In genomic region chr14:80992580-80992979, GRCh38 we compare ENCODE assay signal across 34 cellular contexts. TPM values are rescaled to one million over a fixed set of nuclear protein-coding genes. Genes with fewer than 3 reads are reported as not detected.
"Had no signal": no experiment of that assay in that cellular context is flagged by ENCODE, and none has a peak within 500 bp of the region (broad histone marks: within the 10 kb centered on the region; RNA-seq: fewer than 3 reads in every experiment).

No MANE protein-coding gene starts in this region.

- H3K27ac ChIP-seq: neural progenitor cell, ovary, parathyroid adenoma, psoas muscle, skin epidermis, spleen, suprapubic skin, testis, tibial nerve, upper lobe of left lung, vagina had no signal

- H3K4me1 ChIP-seq: neural progenitor cell, parathyroid adenoma, psoas muscle, testis, vagina had no signal

- H3K79me2 ChIP-seq: parathyroid adenoma had no signal

- FAIRE-seq: urothelium cell line had no signal

- H3K4me2 ChIP-seq: neural progenitor cell, smooth muscle cell had no signal

- H3K27me3 ChIP-seq: ovary, testis, tibial nerve, upper lobe of left lung, vagina had no signal

- H2AFZ ChIP-seq: neural progenitor cell, parathyroid adenoma had no signal

- ATAC-seq: natural killer cell; psoas muscle; right cardiac atrium; sciatic nerve; stimulated activated memory B cell treated with anti-CD40 and anti-IgM and Interleukin-4, amounts not matched to agents 10 μg/mL and 1 μg/mL and 100 μg/mL, for 72 hours; stimulated activated naive CD8-positive, alpha-beta T cell treated with anti-CD3 and anti-CD28 coated beads, Interleukin-15, amount 100 ng/mL, for 72 hours; stimulated activated naive CD8-positive, alpha-beta T cell treated with anti-CD3 and anti-CD28 coated beads, Interleukin-15, Interleukin-2, amounts not matched to agents 100 U/mL and 50 U/mL, for 24 hours had no signal

- H3K4me3 Mint-ChIP-seq: natural killer cell; nephron; neural progenitor cell; stimulated activated memory B cell treated with anti-CD40 and anti-IgM and Interleukin-4, amounts not matched to agents 10 μg/mL and 1 μg/mL and 100 μg/mL, for 72 hours; stimulated activated naive CD8-positive, alpha-beta T cell treated with anti-CD3 and anti-CD28 coated beads, Interleukin-15, amount 100 ng/mL, for 72 hours had no signal

- DNase-seq: natural killer cell; occipital lobe; ovary; posterior cingulate gyrus; psoas muscle; right cardiac atrium; spleen; stimulated activated CD4-positive, alpha-beta T cell treated with anti-CD3 and anti-CD28 coated beads, Interleukin-12 subunit alpha, Interleukin-12 subunit beta, amount 100 ng/mL, for 4 hours; stimulated activated CD4-positive, alpha-beta T cell treated with anti-CD3 and anti-CD28 coated beads, Interleukin-1b, Interleukin-23, amount 100 ng/mL, for 48 hours; stimulated activated CD4-positive, alpha-beta T cell treated with anti-CD3 and anti-CD28 coated beads, Interleukin-4, amount 100 ng/mL, for 1 hour; stimulated activated CD4-positive, alpha-beta T cell treated with anti-CD3 and anti-CD28 coated beads, Interleukin-4, amount 100 ng/mL, for 4 hours; stimulated activated CD8-positive, alpha-beta memory T cell treated with anti-CD3 and anti-CD28 coated beads, Interleukin-4, amount 100 ng/mL, for 48 hours; stimulated activated naive CD4-positive, alpha-beta T cell; stimulated activated naive CD8-positive, alpha-beta T cell treated with anti-CD3 and anti-CD28 coated beads, Interleukin-15, amount 100 ng/mL, for 72 hours; stimulated activated naive CD8-positive, alpha-beta T cell treated with anti-CD3 and anti-CD28 coated beads, Interleukin-15, Interleukin-2, amounts not matched to agents 100 U/mL and 50 U/mL, for 24 hours; substantia nigra; testis; trophoblast cell; upper lobe of left lung had no signal

- H3K9ac ChIP-seq: neural progenitor cell, parathyroid adenoma had no signal

- H3K4me3 ChIP-seq: neural progenitor cell, ovary, psoas muscle, skin epidermis, smooth muscle cell, spleen, suprapubic skin, testis, tibial nerve, upper lobe of left lung, vagina had no signal

- H3K4me1 Mint-ChIP-seq: nephron; neural progenitor cell; stimulated activated memory B cell treated with anti-CD40 and anti-IgM and Interleukin-4, amounts not matched to agents 10 μg/mL and 1 μg/mL and 100 μg/mL, for 72 hours had no signal

- H3K9me3 ChIP-seq: ovary, psoas muscle, spleen, suprapubic skin, testis, tibial nerve, upper lobe of left lung, vagina had no signal

- H3K36me3 Mint-ChIP-seq: natural killer cell; neural progenitor cell; stimulated activated memory B cell treated with anti-CD40 and anti-IgM and Interleukin-4, amounts not matched to agents 10 μg/mL and 1 μg/mL and 100 μg/mL, for 72 hours had no signal

- H3K36me3 ChIP-seq: neural progenitor cell, ovary, spleen, suprapubic skin, tibial nerve, upper lobe of left lung, vagina had no signal

- H3K9me3 Mint-ChIP-seq: natural killer cell; nephron; neural progenitor cell; stimulated activated memory B cell treated with anti-CD40 and anti-IgM and Interleukin-4, amounts not matched to agents 10 μg/mL and 1 μg/mL and 100 μg/mL, for 72 hours; stimulated activated naive CD8-positive, alpha-beta T cell treated with anti-CD3 and anti-CD28 coated beads, Interleukin-15, amount 100 ng/mL, for 72 hours had no signal

- H3K27ac Mint-ChIP-seq: natural killer cell; nephron; neural progenitor cell; progenitor cell of endocrine pancreas; stimulated activated memory B cell treated with anti-CD40 and anti-IgM and Interleukin-4, amounts not matched to agents 10 μg/mL and 1 μg/mL and 100 μg/mL, for 72 hours; stimulated activated naive CD8-positive, alpha-beta T cell treated with anti-CD3 and anti-CD28 coated beads, Interleukin-15, amount 100 ng/mL, for 72 hours had no signal

RNA-seq across cellular contexts. Expression of gene TSHR, which starts 37.2 kb away (rescaled TPM):
- total RNA-seq: osteoblast, progenitor cell of endocrine pancreas, right cardiac atrium, smooth muscle cell, suprapubic skin, ureter, vagina had no signal
- polyA plus RNA-seq: neural cell, smooth muscle cell had no signal
